Comparison of ENCODE assay signal across 23 cellular contexts in genomic region chr3:104519468-104519867, GRCh38.
DNase-seq lines count a peak whose midpoint lies in the region; FAIRE-seq and TF ChIP-seq lines count a peak whose summit lies in the region.
"Had no signal": no experiment of that assay in that cellular context is flagged by ENCODE, and none has a peak within 500 bp of the region (broad histone marks: within the 10 kb centered on the region; RNA-seq: fewer than 3 reads in every experiment).

No MANE protein-coding gene starts in this region.

- peaks cover 4% of the 10 kb centered on the region for H3K4me1 Mint-ChIP-seq in osteocyte (ENCODE audit: unreplicated experiment)
- no peaks in the 10 kb centered on the region for H3K4me1 Mint-ChIP-seq in activated CD4-positive, alpha-beta T cell treated with anti-CD3 and anti-CD28 coated beads, Interleukin-2, amount 10 ng/mL, durations not matched to agents 7 days and 5 days

- no peak overlapping the region for H3K56ac ChIP-seq in H1 (replicated peaks; ENCODE audit: insufficient read length, low read depth, low read length)

- H3K4me2 ChIP-seq in H1 (ENCODE audit: insufficient read depth in 1 of 2, low read depth in 2 of 2, low read length in 2 of 2) (peak overlapping the region; percentile 53 to 59), trophoblast cell (ENCODE audit: low read length) (no peak overlapping the region)

- no peak overlapping the region; the same call in 1 of the 2 replicates for H2BK12ac ChIP-seq in H1 (ENCODE audit: low read depth, low read length)
- no peak overlapping the region for H2BK12ac ChIP-seq in trophoblast cell (ENCODE audit: low read length)

- H3K4me1 ChIP-seq in H1 (replicated peaks in 1 of 4; ENCODE audit: control insufficient read depth in 3 of 4, insufficient read depth in 4 of 4, low read length in 3 of 4) (peaks cover 0 to 17% (median 10%) of the 10 kb centered on the region in 4 experiments; a peak in 4 of 7 replicates), trophoblast cell (ENCODE audit: control insufficient read depth in 1 of 2, insufficient read depth in 2 of 2, low read length in 2 of 2) (peaks cover 5% of the 10 kb centered on the region in 2 experiments), ovary (ENCODE audit: insufficient read depth) (no peaks in the 10 kb centered on the region)
- H3K4me1 ChIP-seq: pancreas, sigmoid colon, SJCRH30, transverse colon had no signal

- no peaks in the 10 kb centered on the region for H3K9me3 Mint-ChIP-seq in osteocyte (ENCODE audit: unreplicated experiment)
- H3K9me3 Mint-ChIP-seq in activated CD4-positive, alpha-beta T cell treated with anti-CD3 and anti-CD28 coated beads, Interleukin-2, amount 10 ng/mL, durations not matched to agents 7 days and 5 days = no peaks in the 10 kb centered on the region
- H3K9me3 Mint-ChIP-seq: stimulated activated naive CD8-positive, alpha-beta T cell treated with anti-CD3 and anti-CD28 coated beads, Interleukin-15, Interleukin-2, amounts not matched to agents 100 ng/mL and 50 ng/mL, for 24 hours had no signal

- H4K8ac ChIP-seq in H1 (ENCODE audit: extremely low read depth, insufficient read depth, low read length) = no peak overlapping the region
- no peak overlapping the region for H4K8ac ChIP-seq in trophoblast cell (ENCODE audit: low read depth, low read length)

- no peak overlapping the region for H3K14ac ChIP-seq in H1 (ENCODE audit: insufficient read length)
- H3K14ac ChIP-seq in trophoblast cell (ENCODE audit: low read length) = peak overlapping the region; percentile 48

- 6% methylated on average over 3 of the region's 3 CpGs; no CpG with 5 or more reads in 1 of the 2 experiments for WGBS in H1 (ENCODE audit: extremely low coverage in 1 of 2, insufficient coverage in 1 of 2, insufficient read length in 1 of 2, insufficient replicate concordance in 2 of 2, low coverage in 1 of 2, low lambda C conversion rate in 2 of 2, missing lambda C conversion rate in 1 of 2), 2 experiments
- WGBS in trophoblast cell (ENCODE audit: extremely low coverage, insufficient coverage, insufficient read length) = no CpG with 5 or more reads among the region's 3 CpGs
- 25 to 59% (median 50%) methylated on average over 3 of the region's 3 CpGs for WGBS in ovary, 3 donors

- FAIRE-seq in GM12891 (lab: Jason Lieb, UNC) (peak; percentile 5), H1 (lab: Jason Lieb, UNC) (peak; percentile 86)
- FAIRE-seq: islet of Langerhans, pancreas had no signal

- POLR2A ChIA-PET in H1 (lab: Charles Lee; ENCODE audit: partially characterized antibody) = interaction anchor here (1.2 to 1.8 kb wide), 2 partner anchors 15 to 28 kb away, joined by 5 to 6 read pairs; no protein-coding TSS in a partner anchor
- POLR2A ChIA-PET in activated CD4-positive, alpha-beta T cell treated with anti-CD3 and anti-CD28 coated beads, Interleukin-2, amount 10 ng/mL, durations not matched to agents 7 days and 5 days (lab: Charles Lee) = no interaction called here

- no peaks in the 10 kb centered on the region; a peak in 1 of 4 replicates for H3K9me3 ChIP-seq in H1 (ENCODE audit: insufficient read depth in 2 of 2, low read depth in 1 of 2, low read length in 1 of 2)
- no peaks in the 10 kb centered on the region for H3K9me3 ChIP-seq in trophoblast cell (ENCODE audit: insufficient read depth, low read depth, low read length)
- no peaks in the 10 kb centered on the region for H3K9me3 ChIP-seq in ovary
- H3K9me3 ChIP-seq: pancreas, sigmoid colon, SJCRH30, transverse colon had no signal

- H2BK15ac ChIP-seq in H1 (ENCODE audit: low read length) = no peak overlapping the region

- H2AK5ac ChIP-seq in H1 (ENCODE audit: low read depth, low read length) = no peak overlapping the region
- no peak overlapping the region for H2AK5ac ChIP-seq in trophoblast cell (ENCODE audit: low read length)

- no peak overlapping the region for H4K12ac ChIP-seq in trophoblast cell (ENCODE audit: low read depth, low read length)

- no peaks in the 10 kb centered on the region for H3K36me3 ChIP-seq in H1 (ENCODE audit: control insufficient read depth in 2 of 4, insufficient read depth in 4 of 4, low read length in 3 of 4)
- H3K36me3 ChIP-seq in trophoblast cell (ENCODE audit: control insufficient read depth in 1 of 2, insufficient read depth in 2 of 2, low read length in 2 of 2) = no peaks in the 10 kb centered on the region
- no peaks in the 10 kb centered on the region for H3K36me3 ChIP-seq in ovary
- H3K36me3 ChIP-seq: pancreas, sigmoid colon, SJCRH30, transverse colon had no signal

- CTCF ChIA-PET in H1 (lab: Charles Lee; ENCODE audit: partially characterized antibody) = interaction anchor here (1.1 kb wide), 1 partner anchor 26 kb away, joined by 3 read pairs; no protein-coding TSS in a partner anchor
- CTCF ChIA-PET in activated CD4-positive, alpha-beta T cell treated with anti-CD3 and anti-CD28 coated beads, Interleukin-2, amount 10 ng/mL, durations not matched to agents 7 days and 5 days (lab: Charles Lee) = no interaction called here

- no peak overlapping the region for H3K27ac Mint-ChIP-seq in osteocyte (ENCODE audit: unreplicated experiment)
- H3K27ac Mint-ChIP-seq in activated CD4-positive, alpha-beta T cell treated with anti-CD3 and anti-CD28 coated beads, Interleukin-2, amount 10 ng/mL, durations not matched to agents 7 days and 5 days = no peak overlapping the region
- H3K27ac Mint-ChIP-seq: activated naive CD8-positive, alpha-beta T cell; activated T-cell treated with anti-CD3 and anti-CD28 coated beads, Interleukin-2, amount 50 U/mL, for 72 hours; stimulated activated naive CD8-positive, alpha-beta T cell treated with anti-CD3 and anti-CD28 coated beads, Interleukin-15, Interleukin-2, amounts not matched to agents 100 ng/mL and 50 ng/mL, for 24 hours had no signal

- no peak for DNase-seq in GM12891 (ENCODE audit: insufficient read length, low spot score)
- peak; percentile 13 to 22 for DNase-seq in Kasumi-1 (lab: John Stamatoyannopoulos, UW)
- no peak for DNase-seq in H1 (ENCODE audit: low read depth in 1 of 2, low spot score in 2 of 2)
- DNase-seq in trophoblast cell = no peak
- DNase-seq in osteocyte (ENCODE audit: extremely low spot score, unreplicated experiment) = no peak
- no peak for DNase-seq in NCI-H510A (lab: John Stamatoyannopoulos, UW)
- DNase-seq in activated CD4-positive, alpha-beta T cell treated with anti-CD3 and anti-CD28 coated beads, Interleukin-2, amount 10 ng/mL, durations not matched to agents 7 days and 5 days = no peak
- DNase-seq in ovary = no peak
- DNase-seq: activated CD8-positive, alpha-beta memory T cell treated with anti-CD3 and anti-CD28 coated beads for 24 hours; activated T-cell treated with anti-CD3 and anti-CD28 coated beads, Interleukin-2, amount 50 U/mL, for 72 hours; effector memory CD4-positive, alpha-beta T cell; NCI-H1417 treated with DMSO at 0.1 percent for 48 hours; NCI-H2171 treated with DMSO at 0.1 percent for 48 hours; NCI-H69; pancreas; sigmoid colon; SJCRH30; stimulated activated CD4-positive, alpha-beta T cell treated with anti-CD3 and anti-CD28 coated beads, Interleukin-1b, Interleukin-23, amount 100 ng/mL, for 48 hours; transverse colon had no signal

- TF ChIP-seq RAD21 in H1 (IDR thresholded peaks at IDR 0.05 in 1 of 2, conservative IDR thresholded peaks at IDR 0.05 in 1 of 2; ENCODE audit: low read depth in 2 of 2, low read length in 2 of 2) = no peak

- H3K79me2 ChIP-seq in H1 (ENCODE audit: control insufficient read depth in 1 of 2, insufficient read depth in 2 of 2, low read length in 2 of 2) (no peaks in the 10 kb centered on the region), trophoblast cell (ENCODE audit: control insufficient read depth, insufficient read depth, low read length, poor library complexity) (no peaks in the 10 kb centered on the region)

- H2BK120ac ChIP-seq in H1 (replicated peaks; ENCODE audit: low read depth, low read length) (peak overlapping the region; percentile 92), trophoblast cell (ENCODE audit: insufficient read depth, low read length, poor library complexity) (no peak overlapping the region)

- H3K79me1 ChIP-seq in H1 (ENCODE audit: low read depth, low read length) (no peaks in the 10 kb centered on the region), trophoblast cell (ENCODE audit: low read length) (peaks cover 10% of the 10 kb centered on the region)

- peak overlapping the region in 1 of 4 experiments; percentile 54; a peak in 3 of 8 replicates for H3K4me3 ChIP-seq in H1 (ENCODE audit: extremely low read depth in 1 of 4, insufficient read depth in 2 of 4, low read depth in 3 of 4, low read length in 4 of 4)
- no peak overlapping the region for H3K4me3 ChIP-seq in trophoblast cell (ENCODE audit: low read depth, low read length)
- no peak overlapping the region for H3K4me3 ChIP-seq in ovary
- H3K4me3 ChIP-seq: lung, pancreas, sigmoid colon, SJCRH30, transverse colon had no signal

- H4K20me1 ChIP-seq in H1 (replicated peaks in 1 of 2; ENCODE audit: control insufficient read depth in 1 of 2, insufficient read depth in 2 of 2, low read length in 2 of 2) = no peaks in the 10 kb centered on the region

- H2BK20ac ChIP-seq in H1 (ENCODE audit: low read length) = no peak overlapping the region; the same call in 1 of the 2 replicates

- intact Hi-C loops in ovary (cut with DNase I) = no loop called here

- H3K18ac ChIP-seq in H1 (ENCODE audit: extremely low read depth, low read length) (no peak overlapping the region), trophoblast cell (ENCODE audit: low read length) (no peak overlapping the region)

- H3K27me3 ChIP-seq in H1 (replicated peaks in 1 of 4; ENCODE audit: control insufficient read depth in 3 of 4, extremely low read depth in 1 of 4, insufficient read depth in 3 of 4, low read length in 3 of 4) (no peaks in the 10 kb centered on the region), trophoblast cell (ENCODE audit: insufficient read depth, low read length) (no peaks in the 10 kb centered on the region), ovary (no peaks in the 10 kb centered on the region)
- H3K27me3 ChIP-seq: pancreas, sigmoid colon, SJCRH30, transverse colon had no signal

- TF ChIP-seq POLR2A in GM12891 (IDR thresholded peaks at IDR 0.05; ENCODE audit: low read depth, low read length) (no peak), H1 (IDR thresholded peaks at IDR 0.05; ENCODE audit: control extremely low read depth in 1 of 2, low read depth in 2 of 2, low read length in 2 of 2) (no peak), ovary (IDR thresholded peaks at IDR 0.05) (no peak)

- peak overlapping the region; percentile 38 for H4K5ac ChIP-seq in H1 (ENCODE audit: insufficient read length, low read depth, low read length)

- H3K4ac ChIP-seq in H1 (replicated peaks; ENCODE audit: insufficient read length, low read depth, low read length) = no peak overlapping the region
- no peak overlapping the region for H3K4ac ChIP-seq in trophoblast cell (ENCODE audit: low read depth, low read length)

- H3K4me3 Mint-ChIP-seq in osteocyte (ENCODE audit: unreplicated experiment) = no peak overlapping the region
- H3K4me3 Mint-ChIP-seq in activated CD4-positive, alpha-beta T cell treated with anti-CD3 and anti-CD28 coated beads, Interleukin-2, amount 10 ng/mL, durations not matched to agents 7 days and 5 days = no peak overlapping the region
- H3K4me3 Mint-ChIP-seq: activated naive CD8-positive, alpha-beta T cell; activated T-cell treated with anti-CD3 and anti-CD28 coated beads, Interleukin-2, amount 50 U/mL, for 72 hours; stimulated activated naive CD8-positive, alpha-beta T cell treated with anti-CD3 and anti-CD28 coated beads, Interleukin-15, Interleukin-2, amounts not matched to agents 100 ng/mL and 50 ng/mL, for 24 hours had no signal

- no peak overlapping the region for H3K9ac ChIP-seq in H1 (replicated peaks in 1 of 4; ENCODE audit: extremely low read depth in 1 of 4, low read depth in 3 of 4, low read length in 3 of 4)
- no peak overlapping the region for H3K9ac ChIP-seq in trophoblast cell (ENCODE audit: low read length)

- H4K91ac ChIP-seq in H1 (replicated peaks; ENCODE audit: insufficient read length, low read length) = no peak overlapping the region
- H4K91ac ChIP-seq in trophoblast cell (ENCODE audit: low read depth, low read length) = no peak overlapping the region

- H3K23me2 ChIP-seq in H1 (ENCODE audit: low read depth, low read length) = no peaks in the 10 kb centered on the region

- TF ChIP-seq EP300 in H1 (IDR thresholded peaks at IDR 0.05; ENCODE audit: borderline replicate concordance in 1 of 2, low read depth in 2 of 2, low read length in 2 of 2) = no peak
- TF ChIP-seq EP300 in ovary (IDR thresholded peaks at IDR 0.05) = no peak

- H2AFZ ChIP-seq in H1 (ENCODE audit: low read length) (no peak overlapping the region), trophoblast cell (ENCODE audit: insufficient read depth, low read length, poor library complexity) (no peak overlapping the region)

- no peaks in the 10 kb centered on the region for H3K27me3 Mint-ChIP-seq in osteocyte (ENCODE audit: unreplicated experiment)
- peaks cover 2% of the 10 kb centered on the region for H3K27me3 Mint-ChIP-seq in activated CD4-positive, alpha-beta T cell treated with anti-CD3 and anti-CD28 coated beads, Interleukin-2, amount 10 ng/mL, durations not matched to agents 7 days and 5 days
- H3K27me3 Mint-ChIP-seq: activated naive CD8-positive, alpha-beta T cell had no signal

- no peak for TF ChIP-seq CTCF in H1 (IDR thresholded peaks at IDR 0.05; ENCODE audit: control extremely low read depth in 1 of 3, insufficient read depth in 1 of 3, low read depth in 1 of 3, low read length in 3 of 3)
- TF ChIP-seq CTCF in osteocyte (IDR thresholded peaks at IDR 0.05) = no peak
- no peak for TF ChIP-seq CTCF in ovary (IDR thresholded peaks at IDR 0.05)

- no peaks in the 10 kb centered on the region for H3K36me3 Mint-ChIP-seq in osteocyte (ENCODE audit: unreplicated experiment)
- no peaks in the 10 kb centered on the region for H3K36me3 Mint-ChIP-seq in activated CD4-positive, alpha-beta T cell treated with anti-CD3 and anti-CD28 coated beads, Interleukin-2, amount 10 ng/mL, durations not matched to agents 7 days and 5 days (ENCODE audit: low read depth)
- H3K36me3 Mint-ChIP-seq: activated naive CD8-positive, alpha-beta T cell had no signal

- H3K23ac ChIP-seq in H1 (ENCODE audit: insufficient read length) (no peak overlapping the region), trophoblast cell (ENCODE audit: low read length) (no peak overlapping the region)

- peak overlapping the region; percentile 55; the same call in 1 of the 2 replicates for H3K27ac ChIP-seq in H1 (ENCODE audit: low read depth, low read length)
- peak overlapping the region; percentile 61 for H3K27ac ChIP-seq in trophoblast cell (ENCODE audit: low read depth, low read length)
- H3K27ac ChIP-seq in ovary = no peak overlapping the region
- H3K27ac ChIP-seq: pancreas, sigmoid colon, SJCRH30 had no signal

- H2BK5ac ChIP-seq in H1 (ENCODE audit: low read depth, low read length) (peak overlapping the region; percentile 89), trophoblast cell (ENCODE audit: low read depth, low read length, poor library complexity) (peak overlapping the region; percentile 33)

Comparison
In these comparisons a context has a peak if more than half of its experiments do, and no peak if none do; other contexts are left out.
1. DNase-seq: peak in Kasumi-1 (2 of 2); none in GM12891 (single experiment), H1 (0 of 2), trophoblast cell (0 of 2), osteocyte (single experiment), NCI-H510A (single experiment), activated CD4-positive, alpha-beta T cell treated with anti-CD3 and anti-CD28 coated beads, Interleukin-2, amount 10 ng/mL, durations not matched to agents 7 days and 5 days (single experiment) and ovary (0 of 5).
2. H3K27ac ChIP-seq: peak in H1 (single experiment) and trophoblast cell (single experiment); none in ovary (0 of 2).